ENCODE assay signal across 9 cellular contexts in the genomic region with DNA sequence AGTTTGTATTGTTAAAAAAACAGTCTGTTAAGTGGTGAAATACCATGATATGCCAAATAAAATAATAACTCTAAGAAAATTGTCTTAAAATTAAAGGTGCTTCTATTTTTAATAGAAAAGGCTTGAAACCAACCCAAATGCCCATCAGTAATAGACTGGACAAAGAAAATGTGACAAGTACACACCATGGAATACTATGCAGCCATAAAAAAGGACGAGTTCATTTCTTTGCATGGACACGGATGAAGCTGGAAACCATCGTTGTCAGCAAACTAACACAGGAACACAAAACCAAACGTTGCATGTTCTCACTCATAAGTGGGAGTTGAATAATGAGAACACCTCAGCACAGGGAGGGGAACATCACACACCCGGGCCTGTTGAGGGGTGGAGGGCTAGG. TPM values are rescaled to one million over a fixed set of nuclear protein-coding genes. Genes with fewer than 3 reads are reported as not detected.
"Had no signal": no experiment of that assay in that cellular context is flagged by ENCODE, and none has a peak within 500 bp of the region (broad histone marks: within the 10 kb centered on the region; RNA-seq: fewer than 3 reads in every experiment).

No MANE protein-coding gene starts in this region.

- H3K4me3 ChIP-seq: GM12878 had no signal

- DNase-seq: GDM1, GF-D8 had no signal

- FAIRE-seq: G401.6, GM12878, GM12891, GM12892, GM18507, GM19239 had no signal

- ATAC-seq: GM12878 had no signal

RNA-seq across cellular contexts. Expression of gene CNTNAP2, which starts 7.1 kb away (rescaled TPM):
- total RNA-seq: G401 had no signal
